ENCODE assay signal across 11 cellular contexts in the genomic region with DNA sequence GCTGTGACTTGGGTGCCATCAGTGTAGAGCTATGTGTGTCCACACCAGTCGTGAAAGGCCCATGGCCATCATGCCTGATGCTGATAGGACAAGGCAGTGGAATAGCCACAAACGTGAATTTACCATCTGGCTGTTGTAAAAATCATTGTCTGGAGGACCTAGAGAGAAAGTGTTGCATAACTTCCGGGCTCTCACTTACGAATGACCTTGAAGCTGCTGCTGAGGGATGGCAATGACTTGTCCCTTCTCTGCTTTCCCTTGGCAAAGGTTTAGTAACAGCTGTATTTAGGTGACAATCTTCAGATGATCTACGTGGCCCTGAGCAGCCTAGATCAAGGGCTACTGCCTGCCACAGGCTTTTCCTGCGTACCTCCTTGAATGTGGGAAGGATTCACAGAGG. TPM values are rescaled to one million over a fixed set of nuclear protein-coding genes. Genes with fewer than 3 reads are reported as not detected.
DNase-seq lines count a peak whose midpoint lies in the region; ATAC-seq, FAIRE-seq and TF ChIP-seq lines count a peak whose summit lies in the region.
"Had no signal": no experiment of that assay in that cellular context is flagged by ENCODE, and none has a peak within 500 bp of the region (broad histone marks: within the 10 kb centered on the region; RNA-seq: fewer than 3 reads in every experiment).

No MANE protein-coding gene starts in this region.

- no peak for TF ChIP-seq EP300 in SK-N-SH (IDR thresholded peaks at IDR 0.05; ENCODE audit: borderline replicate concordance in 1 of 2, low read depth in 1 of 2, low read length in 1 of 2)
- TF ChIP-seq EP300 in transverse colon (IDR thresholded peaks at IDR 0.05; ENCODE audit: low read depth) = no peak

- DNase-seq in SK-N-SH (no peak), breast epithelium (ENCODE audit: low spot score in 2 of 2) (no peak), lung (ENCODE audit: low spot score) (no peak), transverse colon (peak; percentile 30), frontal cortex (ENCODE audit: low spot score in 2 of 2) (no peak), NCI-H1092 (lab: John Stamatoyannopoulos, UW) (no peak)
- DNase-seq: 8988T; activated CD8-positive, alpha-beta memory T cell treated with anti-CD3 and anti-CD28 coated beads, Interleukin-2, amount 50 U/mL, for 48 hours; naive B cell had no signal

- TF ChIP-seq CTCF in SK-N-SH (IDR thresholded peaks at IDR 0.05) = no peak
- no peak for TF ChIP-seq CTCF in breast epithelium (IDR thresholded peaks at IDR 0.05)
- TF ChIP-seq CTCF in lung (IDR thresholded peaks at IDR 0.05; ENCODE audit: control extremely low read depth, extremely low read depth) = no peak
- TF ChIP-seq CTCF in transverse colon (IDR thresholded peaks at IDR 0.05) = no peak

- TF ChIP-seq RAD21 in SK-N-SH (IDR thresholded peaks at IDR 0.05; ENCODE audit: low read length) = no peak

- H3K9me3 ChIP-seq in SK-N-SH (no peaks in the 10 kb centered on the region), breast epithelium (no peaks in the 10 kb centered on the region), lung (ENCODE audit: control insufficient read depth in 2 of 2, insufficient read depth in 1 of 2, low read length in 1 of 2) (no peaks in the 10 kb centered on the region), transverse colon (no peaks in the 10 kb centered on the region)

- peaks cover 43 to 53% of the 10 kb centered on the region in 2 experiments for H3K36me3 ChIP-seq in SK-N-SH (replicated peaks in 1 of 2; ENCODE audit: control insufficient read depth in 1 of 2, insufficient read depth in 2 of 2, low read length in 1 of 2)
- H3K36me3 ChIP-seq in breast epithelium = no peaks in the 10 kb centered on the region
- H3K36me3 ChIP-seq in lung (ENCODE audit: control insufficient read depth in 2 of 2, insufficient read depth in 2 of 2, low read length in 2 of 2) = peaks cover 0 to 3% of the 10 kb centered on the region in 2 donors
- peaks cover 0 to 6% (median 2%) of the 10 kb centered on the region in 4 donors for H3K36me3 ChIP-seq in transverse colon

- peaks cover 36% of the 10 kb centered on the region for H3F3A ChIP-seq in SK-N-SH (replicated peaks; ENCODE audit: insufficient read depth)

- H3K27me3 ChIP-seq in SK-N-SH (ENCODE audit: insufficient read depth) = no peaks in the 10 kb centered on the region
- no peaks in the 10 kb centered on the region for H3K27me3 ChIP-seq in breast epithelium
- no peaks in the 10 kb centered on the region for H3K27me3 ChIP-seq in lung (ENCODE audit: control insufficient read depth, insufficient read depth)
- H3K27me3 ChIP-seq in transverse colon = no peaks in the 10 kb centered on the region

- FAIRE-seq in frontal cortex (lab: Jason Lieb, UNC) = no peak

- intact Hi-C loops in breast epithelium (cut with DNase I; ENCODE audit: low total_unique reads) = loop anchor here (5.0 kb wide), 2 partner anchors 380 to 615 kb away; no protein-coding TSS in a partner anchor
- intact Hi-C loops in transverse colon (cut with DNase I; ENCODE audit: low total_unique reads) = loop anchor here (5.0 kb wide), 1 partner anchor 495 kb away; no protein-coding TSS in a partner anchor

- H3K4me3 ChIP-seq in SK-N-SH (ENCODE audit: low read depth in 2 of 2, low read length in 1 of 2) (no peak overlapping the region), breast epithelium (no peak overlapping the region), lung (no peak overlapping the region), transverse colon (no peak overlapping the region)

- H3K9ac ChIP-seq in SK-N-SH = no peak overlapping the region

- CTCF ChIA-PET in SK-N-SH (lab: Yijun Ruan, JAX) = interaction anchor here (1.3 to 8.9 kb wide), 5 partner anchors 21 to 506 kb away, joined by 3 to 92 read pairs (median 8); no protein-coding TSS in a partner anchor

- no peaks in the 10 kb centered on the region for H4K20me1 ChIP-seq in SK-N-SH (ENCODE audit: insufficient read depth)

- no peak overlapping the region; the same call in 1 of the 2 replicates for H3K4me2 ChIP-seq in SK-N-SH

- TF ChIP-seq POLR2A in breast epithelium (IDR thresholded peaks at IDR 0.05) (no peak), transverse colon (IDR thresholded peaks at IDR 0.05) (peak; percentile 35)

- no peak overlapping the region for H2AFZ ChIP-seq in SK-N-SH (ENCODE audit: low read depth)

- in situ Hi-C loops in transverse colon (cut with MboI; ENCODE audit: low pct_ligation_motif_present in 1 of 4, low pct_unique_long_range_greater_than_20kb in 1 of 4, low sequenced_read_pairs in 3 of 4) = loop anchor here in 2 of 4 donors (25.0 kb wide), 3 partner anchors 225 to 650 kb away; no protein-coding TSS in a partner anchor

- H3K79me2 ChIP-seq in SK-N-SH (ENCODE audit: insufficient read depth) = peaks cover 94% of the 10 kb centered on the region

- no peaks in the 10 kb centered on the region for H3K9me2 ChIP-seq in SK-N-SH

- 75% methylated on average over 6 of the region's 6 CpGs for WGBS in SK-N-SH (ENCODE audit: low lambda C conversion rate)
- 31 to 46% methylated on average over 6 of the region's 6 CpGs for WGBS in lung, 2 donors
- 37 to 40% methylated on average over 1 to 6 of the region's 6 CpGs for WGBS in transverse colon (ENCODE audit: low coverage in 1 of 2), 2 donors

- POLR2A ChIA-PET in SK-N-SH (lab: Yijun Ruan, JAX) = interaction anchor here (0.6 kb wide), 1 partner anchor 511 kb away, joined by 3 read pairs; no protein-coding TSS in a partner anchor

- ATAC-seq in SK-N-SH treated with all-trans-retinoic acid at 6 μM for 48 hours = no peak
- no peak for ATAC-seq in lung (ENCODE audit: insufficient read depth, low FRiP score)
- no peak for ATAC-seq in esophagus mucosa

- peaks cover 33 to 60% of the 10 kb centered on the region in 2 experiments for H3K4me1 ChIP-seq in SK-N-SH (ENCODE audit: control insufficient read depth in 1 of 2, insufficient read depth in 2 of 2, low read depth in 1 of 2, low read length in 1 of 2)
- peaks cover 0 to 13% of the 10 kb centered on the region in 2 donors for H3K4me1 ChIP-seq in breast epithelium
- H3K4me1 ChIP-seq in lung (ENCODE audit: control insufficient read depth in 2 of 2, insufficient read depth in 2 of 2, low read length in 2 of 2) = peaks cover 10 to 13% of the 10 kb centered on the region in 2 donors
- peaks cover 36 to 85% (median 61%) of the 10 kb centered on the region in 4 donors for H3K4me1 ChIP-seq in transverse colon

- H3K27ac ChIP-seq in SK-N-SH (ENCODE audit: low read depth in 2 of 2, low read length in 1 of 2) = peak overlapping the region; percentile 95 to 97
- H3K27ac ChIP-seq in breast epithelium = peak overlapping the region; percentile 49 to 90
- peak overlapping the region; percentile 64 to 88 for H3K27ac ChIP-seq in lung (ENCODE audit: low read depth in 1 of 2, low read length in 1 of 2)
- H3K27ac ChIP-seq in transverse colon = peak overlapping the region; percentile 94 to 98 (median 96)

TF ChIP-seq in SK-N-SH, 30 proteins besides CTCF, POLR2A, EP300 and RAD21 (continues in another document):
- TF ChIP-seq POLR2AphosphoS5 (IDR thresholded peaks at IDR 0.05; ENCODE audit: low read depth, low read length) (no peak), FOSL2 (IDR thresholded peaks at IDR 0.05; ENCODE audit: borderline replicate concordance, low read depth) (no peak), GATA2 (CRISPR knock-in tag; IDR thresholded peaks at IDR 0.05) (no peak), ELF1 (IDR thresholded peaks at IDR 0.05) (no peak)
- TF ChIP-seq, protein P1, sequence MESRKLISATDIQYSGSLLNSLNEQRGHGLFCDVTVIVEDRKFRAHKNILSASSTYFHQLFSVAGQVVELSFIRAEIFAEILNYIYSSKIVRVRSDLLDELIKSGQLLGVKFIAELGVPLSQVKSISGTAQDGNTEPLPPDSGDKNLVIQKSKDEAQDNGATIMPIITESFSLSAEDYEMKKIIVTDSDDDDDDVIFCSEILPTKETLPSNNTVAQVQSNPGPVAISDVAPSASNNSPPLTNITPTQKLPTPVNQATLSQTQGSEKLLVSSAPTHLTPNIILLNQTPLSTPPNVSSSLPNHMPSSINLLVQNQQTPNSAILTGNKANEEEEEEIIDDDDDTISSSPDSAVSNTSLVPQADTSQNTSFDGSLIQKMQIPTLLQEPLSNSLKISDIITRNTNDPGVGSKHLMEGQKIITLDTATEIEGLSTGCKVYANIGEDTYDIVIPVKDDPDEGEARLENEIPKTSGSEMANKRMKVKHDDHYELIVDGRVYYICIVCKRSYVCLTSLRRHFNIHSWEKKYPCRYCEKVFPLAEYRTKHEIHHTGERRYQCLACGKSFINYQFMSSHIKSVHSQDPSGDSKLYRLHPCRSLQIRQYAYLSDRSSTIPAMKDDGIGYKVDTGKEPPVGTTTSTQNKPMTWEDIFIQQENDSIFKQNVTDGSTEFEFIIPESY (IDR thresholded peaks at IDR 0.05; ENCODE audit: borderline replicate concordance, low read depth) = no peak

TF ChIP-seq in SK-N-SH treated with all-trans-retinoic acid at 6 μM for 48 hours, 23 proteins besides CTCF, POLR2A, EP300 and RAD21 (continues in another document):
- TF ChIP-seq RARB (CRISPR knock-in tag; IDR thresholded peaks at IDR 0.05) = no peak
- no peak for TF ChIP-seq BACH2 (CRISPR knock-in tag; IDR thresholded peaks at IDR 0.05; ENCODE audit: borderline replicate concordance)
- TF ChIP-seq, protein P2, sequence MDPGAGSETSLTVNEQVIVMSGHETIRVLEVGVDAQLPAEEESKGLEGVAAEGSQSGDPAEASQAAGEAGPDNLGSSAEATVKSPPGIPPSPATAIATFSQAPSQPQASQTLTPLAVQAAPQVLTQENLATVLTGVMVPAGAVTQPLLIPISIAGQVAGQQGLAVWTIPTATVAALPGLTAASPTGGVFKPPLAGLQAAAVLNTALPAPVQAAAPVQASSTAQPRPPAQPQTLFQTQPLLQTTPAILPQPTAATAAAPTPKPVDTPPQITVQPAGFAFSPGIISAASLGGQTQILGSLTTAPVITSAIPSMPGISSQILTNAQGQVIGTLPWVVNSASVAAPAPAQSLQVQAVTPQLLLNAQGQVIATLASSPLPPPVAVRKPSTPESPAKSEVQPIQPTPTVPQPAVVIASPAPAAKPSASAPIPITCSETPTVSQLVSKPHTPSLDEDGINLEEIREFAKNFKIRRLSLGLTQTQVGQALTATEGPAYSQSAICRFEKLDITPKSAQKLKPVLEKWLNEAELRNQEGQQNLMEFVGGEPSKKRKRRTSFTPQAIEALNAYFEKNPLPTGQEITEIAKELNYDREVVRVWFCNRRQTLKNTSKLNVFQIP (CRISPR knock-in tag; IDR thresholded peaks at IDR 0.05; ENCODE audit: borderline replicate concordance, low read depth) = no peak
- no peak for TF ChIP-seq OSR1 (CRISPR knock-in tag; IDR thresholded peaks at IDR 0.05)
- no peak for TF ChIP-seq SNAI2 (CRISPR knock-in tag; IDR thresholded peaks at IDR 0.05)

RNA-seq across cellular contexts. Expression of a gene that starts 5.8 kb away (rescaled TPM):
- polyA plus RNA-seq in SK-N-SH (2012; rRNA removed) (49.5 and 52.7 TPM in 2 replicates), lung (100 to 1,000 TPM; 105 to 114 TPM)
- 64.4 and 75.2 TPM in 2 replicates for polyA plus RNA-seq in SK-N-SH (2012; cell fraction: cytosol; rRNA removed)
- 18.5 and 36.8 TPM in 2 replicates for polyA plus RNA-seq in SK-N-SH (2012; cell fraction: nucleus; rRNA removed)
- total RNA-seq in breast epithelium (100 to 1,000 TPM in 1 of 3 donors, 10 to 100 TPM in 2; 21.8 to 173 (median 46.9) TPM), lung (100 to 1,000 TPM; 220 to 226 TPM), transverse colon (100 to 1,000 TPM in 3 of 4 donors, 10 to 100 TPM in 1; 82.8 to 493 (median 375) TPM), frontal cortex (235 TPM), esophagus mucosa (125 TPM)
